Comparison of ENCODE assay signal across 7 cellular contexts in genomic region chr9:18208166-18209059, GRCh38.
DNase-seq lines count a peak whose midpoint lies in the region; ATAC-seq and TF ChIP-seq lines count a peak whose summit lies in the region.

No MANE protein-coding gene starts in this region.

- peak; percentile 43 for TF ChIP-seq CTCF in GM12873 (IDR thresholded peaks at IDR 0.05; ENCODE audit: insufficient read depth, low read depth, low read length, missing control alignments)

- DNase-seq in NCI-H226 (peak; percentile 30), ecto neural progenitor cell (ENCODE audit: low spot score) (peak; percentile 61), myocyte (ENCODE audit: low read depth) (peak; percentile 60)

- no peak for ATAC-seq in GM19452 (IDR thresholded peaks at IDR 0.05; ENCODE audit: unreplicated experiment)
- no peak for ATAC-seq in HG03342 (IDR thresholded peaks at IDR 0.05; ENCODE audit: unreplicated experiment)
- no peak for ATAC-seq in GM18502 (IDR thresholded peaks at IDR 0.05; ENCODE audit: poor library complexity, unreplicated experiment)
